8 cellular contexts compared by ENCODE assay signal in the genomic region with DNA sequence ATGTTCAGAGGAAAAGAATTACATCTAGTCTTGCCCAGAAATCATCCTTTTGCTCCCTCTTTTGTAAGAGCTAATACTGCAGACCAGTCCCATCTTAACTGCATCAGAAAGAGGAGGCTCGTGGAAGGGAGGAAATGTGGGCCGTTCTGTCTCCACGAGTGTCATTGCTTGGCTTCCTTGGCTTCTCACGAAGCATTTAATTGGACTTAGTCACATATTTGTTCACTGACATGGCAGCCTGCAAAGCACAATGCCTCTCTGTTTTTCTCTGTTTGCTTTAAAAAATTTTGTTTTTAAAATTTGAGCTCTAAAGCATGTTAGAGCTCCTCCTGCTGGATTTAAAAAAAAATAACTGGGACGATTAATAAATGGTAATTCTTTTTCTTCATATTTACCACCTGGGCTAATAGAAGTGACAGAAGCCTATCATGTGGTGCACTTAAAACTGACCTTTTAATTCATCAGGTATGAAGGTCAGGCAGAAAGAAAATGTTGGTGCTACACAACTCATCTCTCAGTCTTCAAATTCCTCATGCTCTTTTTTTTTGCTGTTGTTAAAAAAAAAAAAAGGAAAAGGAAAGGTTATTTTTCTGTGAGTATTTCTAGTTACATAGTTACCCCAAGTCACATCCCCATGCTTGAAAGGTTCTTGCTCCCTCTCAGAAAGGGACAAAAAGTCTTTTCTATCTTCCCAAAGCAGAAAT. TPM values are rescaled to one million over a fixed set of nuclear protein-coding genes. Genes with fewer than 3 reads are reported as not detected.
DNase-seq lines count a peak whose midpoint lies in the region; ATAC-seq, FAIRE-seq and TF ChIP-seq lines count a peak whose summit lies in the region.

No MANE protein-coding gene starts in this region.

- no peaks in the 10 kb centered on the region for H3K79me2 ChIP-seq in H1 (ENCODE audit: control insufficient read depth in 1 of 2, insufficient read depth in 2 of 2, low read length in 2 of 2)

- 0 out of 4 replicates have a peak overlapping the region, but pooled peaks of 1 of the 2 experiments have one; percentile 17 for H3K4me2 ChIP-seq in H1 (ENCODE audit: insufficient read depth in 1 of 2, low read depth in 2 of 2, low read length in 2 of 2)

- no peak overlapping the region for H2BK15ac ChIP-seq in H1 (ENCODE audit: low read length)

- H2BK120ac ChIP-seq in H1 (replicated peaks; ENCODE audit: low read depth, low read length): no peak overlapping the region

- no peaks in the 10 kb centered on the region for H3K79me1 ChIP-seq in H1 (ENCODE audit: low read depth, low read length)

- H4K8ac ChIP-seq in H1 (ENCODE audit: extremely low read depth, insufficient read depth, low read length): no peak overlapping the region

- H3K27ac ChIP-seq in H1 (ENCODE audit: low read depth, low read length) (no peak overlapping the region), temporal lobe (ENCODE audit: low read depth, low read length) (peak overlapping the region; percentile 89)

- no peak for TF ChIP-seq POLR2A in H1 (IDR thresholded peaks at IDR 0.05; ENCODE audit: control extremely low read depth in 1 of 2, low read depth in 2 of 2, low read length in 2 of 2)

- no peaks in the 10 kb centered on the region for H3K23me2 ChIP-seq in H1 (ENCODE audit: low read depth, low read length)

- peak overlapping the region in 1 of 4 experiments; percentile 24; a peak in 2 of 7 replicates for H3K9ac ChIP-seq in H1 (replicated peaks in 1 of 4; ENCODE audit: extremely low read depth in 1 of 4, low read depth in 3 of 4, low read length in 3 of 4)

- peak overlapping the region; percentile 65 for H3K4me3 Mint-ChIP-seq in memory B cell

- no peak overlapping the region for H2BK5ac ChIP-seq in H1 (ENCODE audit: low read depth, low read length)

- H4K20me1 ChIP-seq in H1 (replicated peaks in 1 of 2; ENCODE audit: control insufficient read depth in 1 of 2, insufficient read depth in 2 of 2, low read length in 2 of 2): no peaks in the 10 kb centered on the region

- no peak overlapping the region for H3K4ac ChIP-seq in H1 (replicated peaks; ENCODE audit: insufficient read length, low read depth, low read length)

- H3K14ac ChIP-seq in H1 (ENCODE audit: insufficient read length): no peak overlapping the region

- 0 out of 2 replicates have a peak overlapping the region, but pooled peaks have one; percentile 54 for H3K18ac ChIP-seq in H1 (ENCODE audit: extremely low read depth, low read length)

- no peak for TF ChIP-seq EP300 in H1 (IDR thresholded peaks at IDR 0.05; ENCODE audit: borderline replicate concordance in 1 of 2, low read depth in 2 of 2, low read length in 2 of 2)

- POLR2A ChIA-PET in H1 (lab: Charles Lee; ENCODE audit: partially characterized antibody): no interaction called here

- no peak for FAIRE-seq in H1 (lab: Jason Lieb, UNC)

- ATAC-seq in memory B cell (ENCODE audit: low read depth): peak; percentile 57

- no peak overlapping the region for H2BK20ac ChIP-seq in H1 (ENCODE audit: low read length)

- peak; percentile 62 for TF ChIP-seq RAD21 in H1 (IDR thresholded peaks at IDR 0.05 in 1 of 2, conservative IDR thresholded peaks at IDR 0.05 in 1 of 2; ENCODE audit: low read depth in 2 of 2, low read length in 2 of 2)

- no peaks in the 10 kb centered on the region for H3K36me3 ChIP-seq in H1 (ENCODE audit: control insufficient read depth in 2 of 4, insufficient read depth in 4 of 4, low read length in 3 of 4)

- H3K9me3 ChIP-seq in H1 (ENCODE audit: insufficient read depth in 2 of 2, low read depth in 1 of 2, low read length in 1 of 2): no peaks in the 10 kb centered on the region

- H3K4me1 Mint-ChIP-seq in memory B cell: peaks cover 32% of the 10 kb centered on the region

- H3K4me3 ChIP-seq in H1 (ENCODE audit: extremely low read depth in 1 of 4, insufficient read depth in 2 of 4, low read depth in 3 of 4, low read length in 4 of 4): no peak overlapping the region; a peak in 1 of 8 replicates

- peak overlapping the region; percentile 84 for H3K27ac Mint-ChIP-seq in memory B cell

- H3K9me3 Mint-ChIP-seq in memory B cell: no peaks in the 10 kb centered on the region

- no peaks in the 10 kb centered on the region for H3K27me3 Mint-ChIP-seq in memory B cell

- H3K27me3 ChIP-seq in H1 (replicated peaks in 1 of 4; ENCODE audit: control insufficient read depth in 3 of 4, extremely low read depth in 1 of 4, insufficient read depth in 3 of 4, low read length in 3 of 4): no peaks in the 10 kb centered on the region

- WGBS in H1 (ENCODE audit: extremely low coverage in 1 of 2, insufficient coverage in 1 of 2, insufficient read length in 1 of 2, insufficient replicate concordance in 2 of 2, low coverage in 1 of 2, low lambda C conversion rate in 2 of 2, missing lambda C conversion rate in 1 of 2), 2 experiments: 25% methylated on average over 5 of the region's 5 CpGs; no CpG with 5 or more reads in 1 of the 2 experiments

- CTCF ChIA-PET in H1 (lab: Charles Lee; ENCODE audit: partially characterized antibody): interaction anchor here (0.7 to 4.2 kb wide), 46 partner anchors 9 to 599 kb away, joined by 3 to 32 read pairs (median 4); no protein-coding TSS in a partner anchor

- peaks cover 4 to 6% (median 5%) of the 10 kb centered on the region in 4 experiments; a peak in 5 of 7 replicates for H3K4me1 ChIP-seq in H1 (replicated peaks in 1 of 4; ENCODE audit: control insufficient read depth in 3 of 4, insufficient read depth in 4 of 4, low read length in 3 of 4)

- DNase-seq in activated T-cell treated with anti-CD3 and anti-CD28 coated beads, Interleukin-2, amount 50 U/mL, for 1 hour: peak; percentile 35
- DNase-seq in activated T-cell treated with anti-CD3 and anti-CD28 coated beads for 4 hours (no peak), T1000 (lab: John Stamatoyannopoulos, UW) (peak; percentile 43), H1 (ENCODE audit: low read depth in 1 of 2, low spot score in 2 of 2) (no peak), memory B cell (ENCODE audit: low spot score in 2 of 2) (peak; percentile 34 to 50), NK-92 (lab: John Stamatoyannopoulos, UW; ENCODE audit: unreplicated experiment) (no peak)

- no peak overlapping the region for H2BK12ac ChIP-seq in H1 (ENCODE audit: low read depth, low read length)

- no peak overlapping the region for H2AK5ac ChIP-seq in H1 (ENCODE audit: low read depth, low read length)

- H3K36me3 Mint-ChIP-seq in memory B cell: no peaks in the 10 kb centered on the region

- TF ChIP-seq CTCF in LNCAP (IDR thresholded peaks at IDR 0.05) (peak; percentile 77), H1 (IDR thresholded peaks at IDR 0.05; ENCODE audit: control extremely low read depth in 1 of 3, insufficient read depth in 1 of 3, low read depth in 1 of 3, low read length in 3 of 3) (peak in 1 of 3 experiments; percentile 27; a peak in 1 of 4 replicates)

- no peak overlapping the region for H4K5ac ChIP-seq in H1 (ENCODE audit: insufficient read length, low read depth, low read length)

- no peak overlapping the region for H3K56ac ChIP-seq in H1 (replicated peaks; ENCODE audit: insufficient read length, low read depth, low read length)

- H3K23ac ChIP-seq in H1 (ENCODE audit: insufficient read length): no peak overlapping the region

- peak overlapping the region; percentile 100 for H2AFZ ChIP-seq in H1 (ENCODE audit: low read length)

- H4K91ac ChIP-seq in H1 (replicated peaks; ENCODE audit: insufficient read length, low read length): no peak overlapping the region

TF ChIP-seq in H1, 55 proteins besides CTCF, POLR2A, EP300 and RAD21:
- TF ChIP-seq CBX5 (IDR thresholded peaks at IDR 0.05; ENCODE audit: low read depth, low read length) (no peak), RNF2 (IDR thresholded peaks at IDR 0.05; ENCODE audit: borderline replicate concordance, low read depth, low read length, missing control alignments, poor library complexity, severe bottlenecking) (no peak), PHF8 (conservative IDR thresholded peaks at IDR 0.05; ENCODE audit: low read depth, low read length) (no peak), SP2 (IDR thresholded peaks at IDR 0.05; ENCODE audit: low read length) (no peak), RXRA (IDR thresholded peaks at IDR 0.05; ENCODE audit: insufficient read depth, low read depth, low read length) (no peak), SP1 (IDR thresholded peaks at IDR 0.05; ENCODE audit: low read depth, low read length) (no peak), SIRT6 (IDR thresholded peaks at IDR 0.05; ENCODE audit: low read length) (no peak)
- TF ChIP-seq, protein P1, sequence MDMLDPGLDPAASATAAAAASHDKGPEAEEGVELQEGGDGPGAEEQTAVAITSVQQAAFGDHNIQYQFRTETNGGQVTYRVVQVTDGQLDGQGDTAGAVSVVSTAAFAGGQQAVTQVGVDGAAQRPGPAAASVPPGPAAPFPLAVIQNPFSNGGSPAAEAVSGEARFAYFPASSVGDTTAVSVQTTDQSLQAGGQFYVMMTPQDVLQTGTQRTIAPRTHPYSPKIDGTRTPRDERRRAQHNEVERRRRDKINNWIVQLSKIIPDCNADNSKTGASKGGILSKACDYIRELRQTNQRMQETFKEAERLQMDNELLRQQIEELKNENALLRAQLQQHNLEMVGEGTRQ (IDR thresholded peaks at IDR 0.05; ENCODE audit: low read length): no peak

RNA-seq across cellular contexts. Expression of a gene that starts 21.0 kb away (rescaled TPM):
- total RNA-seq in H1 (2021; fragmentation: NEBNext Ultra II Directional; extraction: Animal tissue kit (Norgen Biotek cat#: 25700)): not detected in 2 replicates
- polyA plus RNA-seq in H1 (2011; rRNA removed): not detected in 2 replicates
- polyA plus RNA-seq in H1 (2011; cell fraction: cytosol; rRNA removed): not detected
- not detected for polyA plus RNA-seq in H1 (2011; cell fraction: nucleus; rRNA removed)
- not detected in 4 replicates for polyA plus RNA-seq in H1 (2012, experiment 1 of 2)
- polyA plus RNA-seq in H1 (2012, experiment 2 of 2): not detected
- not detected for polyA plus RNA-seq in H1 (2013, experiment 1 of 2)
- polyA plus RNA-seq in H1 (2013, experiment 2 of 2): not detected
- not detected in 2 replicates for polyA minus RNA-seq in H1 (2011; rRNA and poly(A)+ RNA removed)
- polyA minus RNA-seq in H1 (2011; cell fraction: cytosol; rRNA and poly(A)+ RNA removed): not detected
- not detected for polyA minus RNA-seq in H1 (2011; cell fraction: nucleus; rRNA and poly(A)+ RNA removed)
- not detected for total RNA-seq in temporal lobe

RNA-seq across cellular contexts. Expression of a gene that starts 44.3 kb away (rescaled TPM):
- total RNA-seq in H1 (2021; fragmentation: NEBNext Ultra II Directional; extraction: Animal tissue kit (Norgen Biotek cat#: 25700)): 20.8 and 21.0 TPM in 2 replicates
- polyA plus RNA-seq in H1 (2011; rRNA removed): 23.8 and 39.3 TPM in 2 replicates
- 26.5 TPM for polyA plus RNA-seq in H1 (2011; cell fraction: cytosol; rRNA removed)
- 15.0 TPM for polyA plus RNA-seq in H1 (2011; cell fraction: nucleus; rRNA removed)
- polyA plus RNA-seq in H1 (2012, experiment 1 of 2): 21.4 to 26.1 TPM (median 23.1 TPM) in 4 replicates
- polyA plus RNA-seq in H1 (2012, experiment 2 of 2): 7.5 TPM
- 19.5 TPM for polyA plus RNA-seq in H1 (2013, experiment 1 of 2)
- polyA plus RNA-seq in H1 (2013, experiment 2 of 2): 21.1 TPM
- 31.3 and 34.3 TPM in 2 replicates for polyA minus RNA-seq in H1 (2011; rRNA and poly(A)+ RNA removed)
- 12.0 TPM for polyA minus RNA-seq in H1 (2011; cell fraction: cytosol; rRNA and poly(A)+ RNA removed)
- 19.6 TPM for polyA minus RNA-seq in H1 (2011; cell fraction: nucleus; rRNA and poly(A)+ RNA removed)
- total RNA-seq in temporal lobe: 17.2 TPM

Comparison
In these comparisons a context has a peak if more than half of its experiments do, and no peak if none do; other contexts are left out.
1. DNase-seq: peak in activated T-cell treated with anti-CD3 and anti-CD28 coated beads, Interleukin-2, amount 50 U/mL, for 1 hour (single experiment), T1000 (single experiment) and memory B cell (2 of 2); none in activated T-cell treated with anti-CD3 and anti-CD28 coated beads for 4 hours (single experiment), H1 (0 of 2) and NK-92 (single experiment).